Comparison of ENCODE assay signal across 14 cellular contexts in genomic region chr3:126465928-126466564, GRCh38. TPM values are rescaled to one million over a fixed set of nuclear protein-coding genes. Genes with fewer than 3 reads are reported as not detected.
DNase-seq lines count a peak whose midpoint lies in the region; ATAC-seq and TF ChIP-seq lines count a peak whose summit lies in the region.
"Had no signal": no experiment of that assay in that cellular context is flagged by ENCODE, and none has a peak within 500 bp of the region (broad histone marks: within the 10 kb centered on the region; RNA-seq: fewer than 3 reads in every experiment).

No MANE protein-coding gene starts in this region.

- intact Hi-C loops in Right ventricle myocardium inferior (cut with DNase I) (no loop called here), left ventricle myocardium superior (cut with micrococcal nuclease) (no loop called here), left lung (cut with DNase I) (no loop called here)

- no peaks in the 10 kb centered on the region for H3K27me3 ChIP-seq in left lung
- H3K27me3 ChIP-seq in MG63 = no peaks in the 10 kb centered on the region

- H3K4me3 ChIP-seq in left lung (no peak overlapping the region), MG63 (no peak overlapping the region)
- H3K4me3 ChIP-seq: thoracic aorta had no signal

- no peak for TF ChIP-seq CTCF in left lung (IDR thresholded peaks at IDR 0.05)

- peaks cover 8 to 67% of the 10 kb centered on the region in 2 donors for H3K4me1 ChIP-seq in left lung

- peak overlapping the region in 1 of 2 donors; percentile 74 for H3K27ac ChIP-seq in left lung
- H3K27ac ChIP-seq: thoracic aorta had no signal

- DNase-seq in Right ventricle myocardium inferior (ENCODE audit: missing footprints) (peak; percentile 84), left ventricle myocardium superior (no peak), NCI-H69 (lab: John Stamatoyannopoulos, UW) (peak; percentile 74), left lung (peak; percentile 74 to 87), MG63 (no peak), NCI-H526 (lab: John Stamatoyannopoulos, UW) (no peak)
- peak; percentile 24 for DNase-seq in stimulated activated CD8-positive, alpha-beta memory T cell treated with anti-CD3 and anti-CD28 coated beads, Interleukin-4, amount 100 ng/mL, for 48 hours
- DNase-seq: activated T-cell treated with anti-CD3 and anti-CD28 coated beads, Interleukin-2, amount 50 U/mL, for 72 hours; PC-3; T-helper 1 cell had no signal

- H3K36me3 ChIP-seq in left lung = peaks cover 5 to 100% of the 10 kb centered on the region in 2 donors
- peaks cover 99% of the 10 kb centered on the region for H3K36me3 ChIP-seq in MG63

- ATAC-seq in Right ventricle myocardium inferior (no peak), left ventricle myocardium superior (no peak), left lung (peak; percentile 14), HG03045 (IDR thresholded peaks at IDR 0.05; ENCODE audit: unreplicated experiment) (no peak)
- ATAC-seq: activated T-cell treated with anti-CD3 and anti-CD28 coated beads, Interleukin-2, amount 50 U/mL, for 72 hours; PC-3 had no signal

- H3K9me3 ChIP-seq in left lung = no peaks in the 10 kb centered on the region
- no peaks in the 10 kb centered on the region for H3K9me3 ChIP-seq in MG63
- H3K9me3 ChIP-seq: thoracic aorta had no signal

RNA-seq across cellular contexts. Expression of gene ZXDC, which starts 9.6 kb away (rescaled TPM):
- 15.9 TPM for total RNA-seq in Right ventricle myocardium inferior
- 17.9 TPM for total RNA-seq in left ventricle myocardium superior
- total RNA-seq in left lung = 10 to 100 TPM; 30.1 to 36.2 TPM
- 16.3 and 22.2 TPM in 2 replicates for total RNA-seq in MG63 (2014; rRNA removed; shearing (Covaris generic); ENCODE audit: low replicate concordance)

RNA-seq across cellular contexts. Expression of gene UROC1, which starts 51.5 kb away (rescaled TPM):
- total RNA-seq in Right ventricle myocardium inferior (not detected), left ventricle myocardium superior (not detected), left lung (not detected)
- not detected in 2 replicates for total RNA-seq in MG63 (2014; rRNA removed; shearing (Covaris generic); ENCODE audit: low replicate concordance)
- total RNA-seq: activated T-cell treated with anti-CD3 and anti-CD28 coated beads, Interleukin-2, amount 50 U/mL, for 72 hours; dermis microvascular lymphatic vessel endothelial cell; omental fat pad; PC-3; thoracic aorta had no signal

RNA-seq across cellular contexts. Expression of gene CHST13, which starts 57.9 kb away (rescaled TPM):
- total RNA-seq in Right ventricle myocardium inferior = 0.60 TPM
- total RNA-seq in left ventricle myocardium superior = 0.45 TPM
- total RNA-seq in left lung = 1 to 10 TPM in 1 of 2 donors, under 1 TPM in 1; 0.61 to 3.0 TPM
- not detected in 2 replicates for total RNA-seq in MG63 (2014; rRNA removed; shearing (Covaris generic); ENCODE audit: low replicate concordance)
- total RNA-seq: activated T-cell treated with anti-CD3 and anti-CD28 coated beads, Interleukin-2, amount 50 U/mL, for 72 hours; dermis microvascular lymphatic vessel endothelial cell; PC-3; thoracic aorta had no signal

Comparison
In these comparisons a context has a peak if more than half of its experiments do, and no peak if none do; other contexts are left out.
1. DNase-seq: peak in Right ventricle myocardium inferior (single experiment), NCI-H69 (single experiment), left lung (2 of 2) and stimulated activated CD8-positive, alpha-beta memory T cell treated with anti-CD3 and anti-CD28 coated beads, Interleukin-4, amount 100 ng/mL, for 48 hours (single experiment); none in left ventricle myocardium superior (single experiment), MG63 (single experiment) and NCI-H526 (0 of 2).